Comparison of ENCODE assay signal across 13 cellular contexts in genomic region chr4:173399016-173399415, GRCh38. TPM values are rescaled to one million over a fixed set of nuclear protein-coding genes. Genes with fewer than 3 reads are reported as not detected.
DNase-seq lines count a peak whose midpoint lies in the region; ATAC-seq and TF ChIP-seq lines count a peak whose summit lies in the region.
"Had no signal": no experiment of that assay in that cellular context is flagged by ENCODE, and none has a peak within 500 bp of the region (broad histone marks: within the 10 kb centered on the region; RNA-seq: fewer than 3 reads in every experiment).

TSS of gene SCRG1 (minus strand) at chr4:173399116. CDS start at chr4:173391414, 7,702 bp downstream.

- H3K27ac ChIP-seq in breast epithelium (peak within 1 kb of the TSS; percentile 35 to 44), aorta (ENCODE audit: low read depth in 1 of 2, low read length in 2 of 2) (peak within 1 kb of the TSS; percentile 16 to 82)

- 3 to 6% methylated on average over 4 of the region's 4 CpGs for whole genome bisulfite sequencing in aorta, 2 donors

- no peaks in the 10 kb centered on the region for H3K36me3 Mint-ChIP-seq in MCF 10A (ENCODE audit: insufficient read depth, unreplicated experiment)

- H3K36me3 ChIP-seq in breast epithelium, result no peaks in the 10 kb centered on the region
- no peaks in the 10 kb centered on the region for H3K36me3 ChIP-seq in neuron (ENCODE audit: insufficient read depth, low read length)
- no peaks in the 10 kb centered on the region for H3K36me3 ChIP-seq in aorta (ENCODE audit: control insufficient read depth in 1 of 2, insufficient read depth in 2 of 2, low read length in 1 of 2)

- no TSS peak for BruUV-seq in MCF 10A (replicated peaks; lab: Mats Ljungman, UMichigan)

- POLR2A ChIA-PET in MCF 10A (lab: Yijun Ruan, JAX), result no interaction called here

- H3K9me3 Mint-ChIP-seq in MCF 10A (ENCODE audit: unreplicated experiment), result peaks cover 4% of the 10 kb centered on the region
- H3K9me3 Mint-ChIP-seq: T-helper 1 cell treated with Interleukin-12 subunit alpha and Interleukin-12 subunit beta and Interleukin-4 antibody, amounts not matched to agents 30 μg/mL and 1 μg/mL, for 36 hours had no signal

- H3K4me3 Mint-ChIP-seq in MCF 10A (ENCODE audit: unreplicated experiment), result no peak within 1 kb of the TSS
- H3K4me3 Mint-ChIP-seq: T-helper 1 cell treated with Interleukin-12 subunit alpha and Interleukin-12 subunit beta and Interleukin-4 antibody, amounts not matched to agents 30 μg/mL and 1 μg/mL, for 36 hours had no signal

- H3K4me3 ChIP-seq in breast epithelium (peak within 1 kb of the TSS in 1 of 3 donors; percentile 1), neuron (ENCODE audit: low read length) (peak within 1 kb of the TSS; percentile 45), aorta (ENCODE audit: low read length in 2 of 2) (peak within 1 kb of the TSS; percentile 48 to 67)

- ATAC-seq in left cardiac atrium (peak; percentile 77 to 92), aorta (ENCODE audit: low FRiP score) (peak; percentile 90)
- ATAC-seq: PC-3 had no signal

- H3K4me1 ChIP-seq in breast epithelium (no peaks in the 10 kb centered on the region), neuron (ENCODE audit: insufficient read depth, low read length) (peaks cover 22% of the 10 kb centered on the region), aorta (ENCODE audit: control insufficient read depth in 1 of 2, insufficient read depth in 2 of 2, low read length in 2 of 2) (peaks cover 2 to 11% of the 10 kb centered on the region in 2 donors)

- no peaks in the 10 kb centered on the region for H3K4me1 Mint-ChIP-seq in MCF 10A (ENCODE audit: insufficient read depth, unreplicated experiment)

- TF ChIP-seq CTCF in breast epithelium (IDR thresholded peaks at IDR 0.05) (no peak), MCF 10A (IDR thresholded peaks at IDR 0.05; ENCODE audit: unreplicated experiment) (no peak), GM20000 (IDR thresholded peaks at IDR 0.05; ENCODE audit: extremely low read depth, missing control alignments) (no peak)

- intact Hi-C loops in breast epithelium (cut with DNase I; ENCODE audit: low total_unique reads) (no loop called here), MCF 10A (cut with micrococcal nuclease) (no loop called here), left cardiac atrium (cut with DNase I) (no loop called here), aorta (cut with DNase I) (loop anchor here in 1 of 2 donors (2.0 kb wide), 1 partner anchor 64 kb away; the partner anchor contains the start of gene HMGB2)

- CTCF ChIA-PET in MCF 10A (lab: Yijun Ruan, JAX), result interaction anchor here (0.5 kb wide), 1 partner anchor 21 kb away, joined by 3 read pairs; no protein-coding TSS in a partner anchor

- H3K27me3 Mint-ChIP-seq in MCF 10A (ENCODE audit: insufficient read depth, unreplicated experiment), result no peaks in the 10 kb centered on the region

- H3K27me3 ChIP-seq in breast epithelium (no peaks in the 10 kb centered on the region), neuron (ENCODE audit: insufficient read depth, low read length) (no peaks in the 10 kb centered on the region), aorta (ENCODE audit: control insufficient read depth in 1 of 2, insufficient read depth in 2 of 2, low read length in 1 of 2) (no peaks in the 10 kb centered on the region)

- H3K9me3 ChIP-seq in breast epithelium (no peaks in the 10 kb centered on the region), neuron (ENCODE audit: low read length) (no peaks in the 10 kb centered on the region), aorta (ENCODE audit: control insufficient read depth, low read length) (no peaks in the 10 kb centered on the region)

- peak within 1 kb of the TSS; percentile 84 for H2AFZ ChIP-seq in neuron (ENCODE audit: low read depth, low read length)

- no peak within 1 kb of the TSS for H3K27ac Mint-ChIP-seq in MCF 10A (ENCODE audit: low read depth, unreplicated experiment)
- H3K27ac Mint-ChIP-seq: T-helper 1 cell treated with Interleukin-12 subunit alpha and Interleukin-12 subunit beta and Interleukin-4 antibody, amounts not matched to agents 30 μg/mL and 1 μg/mL, for 36 hours had no signal

- no peak for TF ChIP-seq POLR2A in breast epithelium (IDR thresholded peaks at IDR 0.05)

- DNase-seq in breast epithelium (ENCODE audit: low spot score in 2 of 2) (peak in 1 of 2 donors; percentile 66), MCF 10A (ENCODE audit: unreplicated experiment) (no peak), left cardiac atrium (no peak), aorta (peak; percentile 61 to 82), cerebellum (ENCODE audit: low spot score) (no peak), GM20000 (ENCODE audit: low spot score) (no peak), T-helper 2 cell (no peak)
- DNase-seq: activated CD4-positive, alpha-beta T cell treated with anti-CD3 and anti-CD28 coated beads for 48 hours; NCI-H345; PC-3 had no signal

RNA-seq across cellular contexts. Expression of gene SCRG1, which starts in this region (rescaled TPM):
- total RNA-seq in breast epithelium (1 to 10 TPM in 1 of 3 donors, under 1 TPM in 2; under 0.01 to 4.0 (median 0.48) TPM), MCF 10A (2022) (not detected in 2 replicates), left cardiac atrium (1 to 10 TPM; 1.6 to 1.9 TPM), aorta (10 to 100 TPM; 34.6 to 45.2 TPM), cerebellum (2.4 TPM)
- polyA plus RNA-seq in aorta, result 10 to 100 TPM; 13.7 to 14.9 TPM
- total RNA-seq: epithelial cell of proximal tubule, PC-3 had no signal

Comparison
In these comparisons a context has a peak if more than half of its experiments do, and no peak if none do; other contexts are left out.
1. RNA of gene SCRG1 (total RNA-seq): 34.6 to 45.2 TPM in aorta; 2.4 TPM in cerebellum (single experiment), 1.6 to 1.9 TPM in left cardiac atrium, under 0.01 to 4.0 TPM in breast epithelium and not detected in MCF 10A; every median in the first group is over 4 times any median in the second.
2. DNase-seq: peak in aorta (2 of 2); none in MCF 10A (single experiment), left cardiac atrium (single experiment), cerebellum (single experiment), GM20000 (single experiment) and T-helper 2 cell (0 of 5).